1 cellular context compared by ENCODE assay signal in the genomic region with DNA sequence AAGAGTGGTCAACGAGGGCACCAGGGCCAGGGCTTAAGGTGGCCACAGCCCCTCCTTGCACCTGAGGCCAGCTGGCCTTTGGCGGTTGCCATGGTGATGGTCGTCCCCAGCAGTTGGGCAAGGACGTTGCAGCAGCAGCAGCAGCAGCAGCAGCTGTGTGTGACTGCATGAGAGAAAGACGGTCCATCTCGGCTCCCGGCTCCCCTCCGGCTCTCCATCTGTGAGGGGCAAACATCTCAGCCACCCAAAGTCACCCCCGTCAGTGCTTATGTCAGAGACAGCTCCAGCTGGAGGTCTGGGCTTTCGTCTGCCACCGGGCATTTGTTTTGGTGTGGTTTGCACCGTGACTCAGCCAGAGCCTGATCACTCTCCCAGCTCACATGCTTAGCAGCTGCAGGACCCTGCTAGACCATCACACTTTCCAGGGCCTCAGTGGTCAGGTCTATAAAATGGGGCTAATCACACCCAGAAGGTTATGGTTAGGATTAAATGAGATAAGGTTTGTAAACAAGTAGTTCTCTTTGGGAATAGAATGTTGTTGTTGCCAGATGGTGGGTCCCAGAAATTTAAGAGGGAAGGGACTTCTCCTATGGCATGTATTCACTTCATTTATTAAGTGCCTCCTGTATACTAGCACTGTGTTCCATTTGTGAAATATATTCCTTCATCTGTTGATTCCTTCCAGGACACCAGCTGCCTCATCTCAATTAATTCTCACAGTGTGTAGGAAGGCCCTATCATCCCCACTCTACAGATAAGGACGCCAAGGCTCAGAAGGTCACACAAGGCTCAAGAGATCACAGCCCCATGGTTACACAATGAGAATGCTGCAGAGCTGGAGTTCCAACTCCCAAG.
TF ChIP-seq lines count a peak whose summit lies in the region.

No MANE protein-coding gene starts in this region.

TF ChIP-seq in WTC11, 78 proteins besides CTCF, POLR2A, EP300 and RAD21 (continued from another document):
- TF ChIP-seq, protein P1, sequence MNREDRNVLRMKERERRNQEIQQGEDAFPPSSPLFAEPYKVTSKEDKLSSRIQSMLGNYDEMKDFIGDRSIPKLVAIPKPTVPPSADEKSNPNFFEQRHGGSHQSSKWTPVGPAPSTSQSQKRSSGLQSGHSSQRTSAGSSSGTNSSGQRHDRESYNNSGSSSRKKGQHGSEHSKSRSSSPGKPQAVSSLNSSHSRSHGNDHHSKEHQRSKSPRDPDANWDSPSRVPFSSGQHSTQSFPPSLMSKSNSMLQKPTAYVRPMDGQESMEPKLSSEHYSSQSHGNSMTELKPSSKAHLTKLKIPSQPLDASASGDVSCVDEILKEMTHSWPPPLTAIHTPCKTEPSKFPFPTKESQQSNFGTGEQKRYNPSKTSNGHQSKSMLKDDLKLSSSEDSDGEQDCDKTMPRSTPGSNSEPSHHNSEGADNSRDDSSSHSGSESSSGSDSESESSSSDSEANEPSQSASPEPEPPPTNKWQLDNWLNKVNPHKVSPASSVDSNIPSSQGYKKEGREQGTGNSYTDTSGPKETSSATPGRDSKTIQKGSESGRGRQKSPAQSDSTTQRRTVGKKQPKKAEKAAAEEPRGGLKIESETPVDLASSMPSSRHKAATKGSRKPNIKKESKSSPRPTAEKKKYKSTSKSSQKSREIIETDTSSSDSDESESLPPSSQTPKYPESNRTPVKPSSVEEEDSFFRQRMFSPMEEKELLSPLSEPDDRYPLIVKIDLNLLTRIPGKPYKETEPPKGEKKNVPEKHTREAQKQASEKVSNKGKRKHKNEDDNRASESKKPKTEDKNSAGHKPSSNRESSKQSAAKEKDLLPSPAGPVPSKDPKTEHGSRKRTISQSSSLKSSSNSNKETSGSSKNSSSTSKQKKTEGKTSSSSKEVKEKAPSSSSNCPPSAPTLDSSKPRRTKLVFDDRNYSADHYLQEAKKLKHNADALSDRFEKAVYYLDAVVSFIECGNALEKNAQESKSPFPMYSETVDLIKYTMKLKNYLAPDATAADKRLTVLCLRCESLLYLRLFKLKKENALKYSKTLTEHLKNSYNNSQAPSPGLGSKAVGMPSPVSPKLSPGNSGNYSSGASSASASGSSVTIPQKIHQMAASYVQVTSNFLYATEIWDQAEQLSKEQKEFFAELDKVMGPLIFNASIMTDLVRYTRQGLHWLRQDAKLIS (CRISPR knock-in tag; IDR thresholded peaks at IDR 0.05; ENCODE audit: borderline replicate concordance): no peak
- TF ChIP-seq TEAD1 (CRISPR knock-in tag; IDR thresholded peaks at IDR 0.05) (no peak), EMX1 (CRISPR knock-in tag; IDR thresholded peaks at IDR 0.05) (no peak), TP53 (CRISPR knock-in tag; IDR thresholded peaks at IDR 0.05) (no peak)
- TF ChIP-seq, protein P2, sequence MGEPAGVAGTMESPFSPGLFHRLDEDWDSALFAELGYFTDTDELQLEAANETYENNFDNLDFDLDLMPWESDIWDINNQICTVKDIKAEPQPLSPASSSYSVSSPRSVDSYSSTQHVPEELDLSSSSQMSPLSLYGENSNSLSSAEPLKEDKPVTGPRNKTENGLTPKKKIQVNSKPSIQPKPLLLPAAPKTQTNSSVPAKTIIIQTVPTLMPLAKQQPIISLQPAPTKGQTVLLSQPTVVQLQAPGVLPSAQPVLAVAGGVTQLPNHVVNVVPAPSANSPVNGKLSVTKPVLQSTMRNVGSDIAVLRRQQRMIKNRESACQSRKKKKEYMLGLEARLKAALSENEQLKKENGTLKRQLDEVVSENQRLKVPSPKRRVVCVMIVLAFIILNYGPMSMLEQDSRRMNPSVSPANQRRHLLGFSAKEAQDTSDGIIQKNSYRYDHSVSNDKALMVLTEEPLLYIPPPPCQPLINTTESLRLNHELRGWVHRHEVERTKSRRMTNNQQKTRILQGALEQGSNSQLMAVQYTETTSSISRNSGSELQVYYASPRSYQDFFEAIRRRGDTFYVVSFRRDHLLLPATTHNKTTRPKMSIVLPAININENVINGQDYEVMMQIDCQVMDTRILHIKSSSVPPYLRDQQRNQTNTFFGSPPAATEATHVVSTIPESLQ (CRISPR knock-in tag; IDR thresholded peaks at IDR 0.05): no peak
